Comparison of ENCODE assay signal across 8 cellular contexts in the genomic region with DNA sequence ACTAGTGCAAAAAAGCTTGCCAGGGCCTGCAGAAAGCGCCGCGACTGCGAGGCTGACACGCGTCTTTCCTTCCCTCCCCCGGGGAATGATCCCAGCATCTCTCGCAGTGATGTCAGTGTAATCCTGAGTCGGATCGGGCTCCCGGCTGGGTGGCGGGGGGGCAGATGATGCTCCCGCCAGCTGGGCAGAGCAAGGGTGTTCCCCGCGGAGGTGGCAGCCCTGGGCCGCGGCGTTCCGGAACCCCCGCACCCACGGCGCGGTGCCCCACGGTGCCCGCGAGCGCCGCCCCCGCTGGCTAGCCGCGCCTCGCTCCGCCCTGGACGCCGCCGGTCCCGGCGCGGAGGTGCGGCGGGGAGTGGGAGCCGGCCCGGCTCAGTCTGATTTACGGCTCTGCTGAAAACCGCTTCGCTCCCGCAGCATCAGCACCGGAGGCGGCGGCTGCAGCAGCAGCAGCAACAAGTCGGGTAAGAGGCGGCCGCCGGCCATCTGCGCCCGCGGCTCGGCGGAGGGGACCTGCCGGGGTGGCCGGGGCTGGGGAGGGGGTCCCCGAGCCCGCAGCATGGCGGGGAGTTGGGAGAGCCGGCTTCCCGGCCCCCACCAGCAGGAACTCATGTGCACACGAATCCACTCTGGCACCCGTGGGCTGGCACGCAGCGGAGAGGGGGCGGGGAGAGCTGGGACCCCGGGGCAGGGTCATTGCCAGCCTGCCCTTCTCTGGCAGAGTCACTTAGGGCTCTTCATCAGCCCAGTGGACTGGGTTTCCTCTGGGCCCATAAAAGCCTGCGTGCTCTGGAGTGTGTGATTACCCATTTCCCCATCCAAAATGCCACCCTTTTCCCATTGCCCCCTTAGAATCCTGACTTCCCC.
A peak's percentile ranks its signal among the peaks of the same experiment; 100 is the strongest.
DNase-seq lines count a peak whose midpoint lies in the region; ATAC-seq, FAIRE-seq and TF ChIP-seq lines count a peak whose summit lies in the region.

A gene with protein sequence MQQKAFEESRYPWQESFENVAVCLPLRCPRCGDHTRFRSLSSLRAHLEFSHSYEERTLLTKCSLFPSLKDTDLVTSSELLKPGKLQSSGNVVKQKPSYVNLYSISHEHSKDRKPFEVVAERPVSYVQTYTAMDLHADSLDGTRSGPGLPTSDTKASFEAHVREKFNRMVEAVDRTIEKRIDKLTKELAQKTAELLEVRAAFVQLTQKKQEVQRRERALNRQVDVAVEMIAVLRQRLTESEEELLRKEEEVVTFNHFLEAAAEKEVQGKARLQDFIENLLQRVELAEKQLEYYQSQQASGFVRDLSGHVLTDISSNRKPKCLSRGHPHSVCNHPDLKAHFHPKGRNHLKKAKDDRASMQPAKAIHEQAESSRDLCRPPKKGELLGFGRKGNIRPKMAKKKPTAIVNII (plus strand): TSS at position 375 of the 867 bp plus-strand sequence. CDS start 1,825 bp downstream, outside the sequence.

- TF ChIP-seq CTCF in D721Med (IDR thresholded peaks at IDR 0.05; ENCODE audit: insufficient read depth, missing control alignments) (no peak), LNCaP clone FGC (IDR thresholded peaks at IDR 0.05; ENCODE audit: control insufficient read depth, extremely low read depth, insufficient read depth) (no peak)

- H3K27ac ChIP-seq in epithelial cell of prostate (peak within 1 kb of the TSS; percentile 47), mucosa of rectum (ENCODE audit: low read depth in 2 of 2, low read length in 2 of 2) (no peak within 1 kb of the TSS)

- no peak within 1 kb of the TSS for H3K9ac ChIP-seq in mucosa of rectum (ENCODE audit: low read depth in 1 of 2, low read length in 2 of 2)

- peaks cover 15 to 18% of the 10 kb centered on the region in 2 donors for H3K27me3 ChIP-seq in mucosa of rectum (ENCODE audit: control insufficient read depth in 2 of 2, insufficient read depth in 2 of 2, low read length in 2 of 2)

- H3K27ac Mint-ChIP-seq in stimulated activated naive CD8-positive, alpha-beta T cell treated with anti-CD3 and anti-CD28 coated beads, Interleukin-15, amount 100 ng/mL, for 72 hours: peak within 1 kb of the TSS in 1 of 2 donors; percentile 62

- ATAC-seq in stimulated activated naive CD8-positive, alpha-beta T cell treated with anti-CD3 and anti-CD28 coated beads, Interleukin-15, amount 100 ng/mL, for 72 hours: peak; percentile 82
- ATAC-seq in GM21576 (IDR thresholded peaks at IDR 0.05; ENCODE audit: unreplicated experiment): no peak

- H3K4me1 ChIP-seq in mucosa of rectum (ENCODE audit: control insufficient read depth in 2 of 2, insufficient read depth in 2 of 2, low read length in 2 of 2): no peaks in the 10 kb centered on the region

- H3K36me3 ChIP-seq in mucosa of rectum (ENCODE audit: control insufficient read depth in 2 of 2, insufficient read depth in 2 of 2, low read length in 2 of 2): no peaks in the 10 kb centered on the region

- DNase-seq in D721Med (ENCODE audit: insufficient read length, low spot score): peak; percentile 31
- peak; percentile 11 for DNase-seq in LNCaP clone FGC (ENCODE audit: low read depth)
- DNase-seq in activated CD8-positive, alpha-beta memory T cell treated with anti-CD3 and anti-CD28 coated beads, Interleukin-2, amount 50 U/mL, for 4 hours: peak; percentile 23
- DNase-seq in epithelial cell of prostate (ENCODE audit: low read depth, low spot score): no peak
- peak; percentile 29 to 30 for DNase-seq in stimulated activated naive CD8-positive, alpha-beta T cell treated with anti-CD3 and anti-CD28 coated beads, Interleukin-15, amount 100 ng/mL, for 72 hours
- no peak for DNase-seq in NCI-H1436 treated with DMSO at 0.1 percent for 48 hours (lab: John Stamatoyannopoulos, UW)

- H3K4me1 Mint-ChIP-seq in stimulated activated naive CD8-positive, alpha-beta T cell treated with anti-CD3 and anti-CD28 coated beads, Interleukin-15, amount 100 ng/mL, for 72 hours: peaks cover 12% of the 10 kb centered on the region

- peak within 1 kb of the TSS; percentile 79 to 81 for H3K4me3 Mint-ChIP-seq in stimulated activated naive CD8-positive, alpha-beta T cell treated with anti-CD3 and anti-CD28 coated beads, Interleukin-15, amount 100 ng/mL, for 72 hours

- H3K4me3 ChIP-seq in LNCaP clone FGC (ENCODE audit: low read depth, low read length) (peak within 1 kb of the TSS; percentile 63), mucosa of rectum (ENCODE audit: low read length in 2 of 2) (peak within 1 kb of the TSS; percentile 30 to 54)

- peaks cover 51% of the 10 kb centered on the region for H3K27me3 Mint-ChIP-seq in stimulated activated naive CD8-positive, alpha-beta T cell treated with anti-CD3 and anti-CD28 coated beads, Interleukin-15, amount 100 ng/mL, for 72 hours

- FAIRE-seq in D721Med (lab: Jason Lieb, UNC): no peak

- no peaks in the 10 kb centered on the region for H3K9me3 Mint-ChIP-seq in stimulated activated naive CD8-positive, alpha-beta T cell treated with anti-CD3 and anti-CD28 coated beads, Interleukin-15, amount 100 ng/mL, for 72 hours

- H3K9me3 ChIP-seq in mucosa of rectum (ENCODE audit: control insufficient read depth in 2 of 2, low read length in 2 of 2): no peaks in the 10 kb centered on the region

Comparison
In these comparisons a context has a peak if more than half of its experiments do, and no peak if none do; other contexts are left out.
1. DNase-seq: peak in D721Med (single experiment), LNCaP clone FGC (single experiment), activated CD8-positive, alpha-beta memory T cell treated with anti-CD3 and anti-CD28 coated beads, Interleukin-2, amount 50 U/mL, for 4 hours (single experiment) and stimulated activated naive CD8-positive, alpha-beta T cell treated with anti-CD3 and anti-CD28 coated beads, Interleukin-15, amount 100 ng/mL, for 72 hours (2 of 2); none in epithelial cell of prostate (single experiment) and NCI-H1436 treated with DMSO at 0.1 percent for 48 hours (single experiment).